ENCODE assay signal across 22 cellular contexts in genomic region chr16:31380201-31380600, GRCh38. TPM values are rescaled to one million over a fixed set of nuclear protein-coding genes. Genes with fewer than 3 reads are reported as not detected.
"Had no signal": no experiment of that assay in that cellular context is flagged by ENCODE, and none has a peak within 500 bp of the region (broad histone marks: within the 10 kb centered on the region; RNA-seq: fewer than 3 reads in every experiment).

No MANE protein-coding gene starts in this region.

- ATAC-seq: effector memory CD8-positive, alpha-beta T cell; gastrocnemius medialis; left cardiac atrium; left lung; left ventricle myocardium superior; mucosa of descending colon had no signal

- H3K36me3 ChIP-seq: esophagus squamous epithelium, gastrocnemius medialis, lower lobe of right lung had no signal

- H3K4me3 ChIP-seq: coronary artery, esophagus squamous epithelium, gastrocnemius medialis, heart right ventricle, left lung, lower lobe of right lung, mucosa of descending colon had no signal

- DNase-seq: effector CD8-positive, alpha-beta T cell; effector memory CD8-positive, alpha-beta T cell; esophagus squamous epithelium; foreskin fibroblast; foreskin melanocyte; gastrocnemius medialis; glutamatergic neuron; head of caudate nucleus; heart right ventricle; hippocampal formation; left cardiac atrium; left lung; left ventricle myocardium superior; lower lobe of right lung; mesenchymal stem cell; mucosa of descending colon had no signal

- H3K4me1 ChIP-seq: gastrocnemius medialis, left lung, lower lobe of right lung had no signal

- H3K27me3 Mint-ChIP-seq: effector memory CD8-positive, alpha-beta T cell had no signal

- H3K27ac ChIP-seq: coronary artery, esophagus squamous epithelium, gastrocnemius medialis, heart right ventricle, left lung, lower lobe of right lung had no signal

- H3K4me1 Mint-ChIP-seq: mesothelial cell of epicardium had no signal

- H3K9me3 Mint-ChIP-seq: mesothelial cell of epicardium had no signal

- H3K9me3 ChIP-seq: gastrocnemius medialis, lower lobe of right lung, mucosa of descending colon had no signal

- H3K27me3 ChIP-seq: gastrocnemius medialis had no signal

- H3K27ac Mint-ChIP-seq: effector memory CD8-positive, alpha-beta T cell; mesothelial cell of epicardium had no signal

- H3K4me3 Mint-ChIP-seq: effector memory CD8-positive, alpha-beta T cell; mesothelial cell of epicardium had no signal

- H3K36me3 Mint-ChIP-seq: mesothelial cell of epicardium had no signal

- FAIRE-seq: colon, endothelial cell of umbilical vein, islet of Langerhans, keratinocyte had no signal

RNA-seq across cellular contexts. Expression of gene ITGAD, which starts 12.9 kb away (rescaled TPM):
- polyA plus RNA-seq: endothelial cell of umbilical vein, keratinocyte had no signal

RNA-seq across cellular contexts. Expression of gene COX6A2, which starts 48.0 kb away (rescaled TPM):
- polyA plus RNA-seq: endothelial cell of umbilical vein, keratinocyte had no signal
